Comparison of ENCODE assay signal across 27 cellular contexts in the genomic region with DNA sequence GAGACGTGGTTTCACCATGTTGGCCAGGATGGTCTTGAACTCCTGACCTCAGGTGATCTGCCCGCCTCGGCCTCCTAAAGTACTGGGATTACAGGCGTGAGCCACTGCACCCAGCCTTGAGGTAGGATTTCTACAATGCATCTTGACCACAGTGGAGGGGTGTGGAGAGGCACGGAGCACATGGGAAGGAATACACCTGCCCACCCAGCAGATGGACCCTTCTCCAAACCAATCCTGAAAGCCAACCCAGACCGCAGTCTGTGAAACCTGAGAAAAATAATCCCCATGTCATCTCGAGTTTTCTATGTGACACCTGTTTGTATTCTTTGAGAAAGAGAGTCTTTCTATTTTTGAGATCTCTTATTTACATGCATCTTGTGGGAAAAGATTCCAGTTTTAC. TPM values are rescaled to one million over a fixed set of nuclear protein-coding genes. Genes with fewer than 3 reads are reported as not detected.
DNase-seq lines count a peak whose midpoint lies in the region; ATAC-seq and TF ChIP-seq lines count a peak whose summit lies in the region.
"Had no signal": no experiment of that assay in that cellular context is flagged by ENCODE, and none has a peak within 500 bp of the region (broad histone marks: within the 10 kb centered on the region; RNA-seq: fewer than 3 reads in every experiment).

No MANE protein-coding gene starts in this region.

- no peaks in the 10 kb centered on the region for H4K20me1 ChIP-seq in H9 (ENCODE audit: control insufficient read depth, insufficient read depth, insufficient read length)
- H4K20me1 ChIP-seq in neural progenitor cell (ENCODE audit: low read depth), result peaks cover 73% of the 10 kb centered on the region

- H2BK20ac ChIP-seq in H9 (ENCODE audit: low read depth, low read length, poor library complexity, severe bottlenecking), result no peak overlapping the region

- H2BK12ac ChIP-seq in H9 (ENCODE audit: insufficient read length, low read depth, low read length), result no peak overlapping the region

- H3K4me1 ChIP-seq in H9 (ENCODE audit: insufficient read depth, low read length), result peaks cover 22% of the 10 kb centered on the region
- peaks cover 56% of the 10 kb centered on the region for H3K4me1 ChIP-seq in neural progenitor cell

- no peak overlapping the region for H3K4ac ChIP-seq in H9 (ENCODE audit: low read depth, low read length)

- H4K5ac ChIP-seq in H9 (ENCODE audit: insufficient read length, low read depth, low read length), result no peak overlapping the region

- H2AFZ ChIP-seq in H9 (ENCODE audit: low read length) (no peak overlapping the region), neural progenitor cell (replicated peaks) (no peak overlapping the region)

- no peaks in the 10 kb centered on the region for H3K27me3 Mint-ChIP-seq in H9 (ENCODE audit: low read depth)
- peaks cover 16% of the 10 kb centered on the region for H3K27me3 Mint-ChIP-seq in neural progenitor cell (ENCODE audit: insufficient read depth, low read depth)

- H4K8ac ChIP-seq in H9 (replicated peaks; ENCODE audit: insufficient read length, low read depth, low read length), result no peak overlapping the region

- H3K36me3 Mint-ChIP-seq in H9 (ENCODE audit: insufficient read depth in 1 of 3, low read depth in 3 of 3) (peaks cover 0 to 18% (median 0%) of the 10 kb centered on the region in 3 experiments; a peak in 2 of 7 replicates), neural progenitor cell (peaks cover 6% of the 10 kb centered on the region)
- H3K36me3 Mint-ChIP-seq: CD8-positive, alpha-beta T cell had no signal

- H3K27me3 ChIP-seq in H9 (ENCODE audit: insufficient read depth, low read length) (no peaks in the 10 kb centered on the region), neural progenitor cell (no peaks in the 10 kb centered on the region)

- H2BK15ac ChIP-seq in H9 (ENCODE audit: low read depth, low read length), result no peak overlapping the region

- ATAC-seq in HG03460 (IDR thresholded peaks at IDR 0.05; ENCODE audit: unreplicated experiment), result no peak
- ATAC-seq: CD8-positive, alpha-beta T cell; HCT116; HepG2; Panc1 had no signal

- peak overlapping the region; percentile 16 to 92 (median 42); a peak in 5 of 7 replicates for H3K27ac Mint-ChIP-seq in H9
- no peak overlapping the region for H3K27ac Mint-ChIP-seq in neural progenitor cell
- H3K27ac Mint-ChIP-seq: B cell; CD8-positive, alpha-beta T cell; T-helper 1 cell treated with Interleukin-12 subunit alpha and Interleukin-12 subunit beta and Interleukin-4 antibody, amounts not matched to agents 30 μg/mL and 1 μg/mL, for 36 hours had no signal

- H3K9ac ChIP-seq in H9 (ENCODE audit: extremely low read depth, insufficient read length, low read length) (no peak overlapping the region), neural progenitor cell (no peak overlapping the region)

- no peak overlapping the region for H3K23ac ChIP-seq in H9 (ENCODE audit: insufficient read length, low read depth, low read length)

- no peak overlapping the region for H3K14ac ChIP-seq in H9 (ENCODE audit: insufficient read depth, low read length)

- H3K79me1 ChIP-seq in H9 (ENCODE audit: insufficient read depth, low read depth, low read length, poor library complexity, severe bottlenecking), result peaks cover 2% of the 10 kb centered on the region

- H2AK5ac ChIP-seq in H9 (ENCODE audit: insufficient read length, low read length), result no peak overlapping the region

- no peak for DNase-seq in H9
- peak; percentile 16 for DNase-seq in NCI-H146 treated with DMSO at 0.1 percent for 48 hours (lab: John Stamatoyannopoulos, UW; ENCODE audit: unreplicated experiment)
- peak; percentile 59 for DNase-seq in NCI-H69 (lab: John Stamatoyannopoulos, UW)
- DNase-seq in neural progenitor cell (ENCODE audit: low spot score), result no peak
- DNase-seq in middle frontal gyrus (ENCODE audit: extremely low spot score, low spot score), result no peak
- no peak for DNase-seq in activated effector memory CD4-positive, alpha-beta T cell treated with Interleukin-2 at 50 U/mL for 16 hours
- DNase-seq: CD8-positive, alpha-beta T cell; DMS79 treated with DMSO at 0.1 percent for 48 hours; GOT3; Karpas-422; NCI-H1092; NCI-H1436; NCI-H345; NCI-H510A treated with DMSO at 0.1 percent for 48 hours; SHP77; SW 1271; T-helper 9 cell had no signal

- H3K27ac ChIP-seq in H9 (ENCODE audit: insufficient read length, low read depth, low read length) (no peak overlapping the region), neural progenitor cell (peak overlapping the region; percentile 9)
- H3K27ac ChIP-seq: C4-2B, HL-60, RWPE1, SK-N-MC had no signal

- no peaks in the 10 kb centered on the region for H3K36me3 ChIP-seq in neural progenitor cell

- no CpG with 5 or more reads among the region's 7 CpGs for WGBS in H9 (ENCODE audit: extremely low coverage, insufficient read length, low lambda C conversion rate)

- no peaks in the 10 kb centered on the region for H3K9me3 Mint-ChIP-seq in H9
- no peaks in the 10 kb centered on the region for H3K9me3 Mint-ChIP-seq in neural progenitor cell
- H3K9me3 Mint-ChIP-seq: CD8-positive, alpha-beta T cell; T-helper 1 cell treated with Interleukin-12 subunit alpha and Interleukin-12 subunit beta and Interleukin-4 antibody, amounts not matched to agents 30 μg/mL and 1 μg/mL, for 36 hours had no signal

- H3K4me3 Mint-ChIP-seq in H9 (no peak overlapping the region), neural progenitor cell (no peak overlapping the region)
- H3K4me3 Mint-ChIP-seq: B cell; CD8-positive, alpha-beta T cell; T-helper 1 cell treated with Interleukin-12 subunit alpha and Interleukin-12 subunit beta and Interleukin-4 antibody, amounts not matched to agents 30 μg/mL and 1 μg/mL, for 36 hours had no signal

- peaks cover 34% of the 10 kb centered on the region for H3F3A ChIP-seq in neural progenitor cell (ENCODE audit: low read depth)

- no peak overlapping the region for H2BK5ac ChIP-seq in H9 (ENCODE audit: insufficient read length, low read length)

- H2BK120ac ChIP-seq in H9 (ENCODE audit: low read depth, low read length, poor library complexity, severe bottlenecking), result no peak overlapping the region

- H3K4me2 ChIP-seq in H9 (ENCODE audit: insufficient read depth, insufficient read length, low read length), result no peak overlapping the region
- H3K4me2 ChIP-seq in neural progenitor cell, result peak overlapping the region; percentile 85

- H4K91ac ChIP-seq in H9 (ENCODE audit: insufficient read length, low read depth, low read length), result no peak overlapping the region

- no peak overlapping the region for H3K18ac ChIP-seq in H9 (ENCODE audit: insufficient read length, low read depth, low read length)

- TF ChIP-seq CTCF in H9 (conservative IDR thresholded peaks at IDR 0.05) (no peak), neural progenitor cell (IDR thresholded peaks at IDR 0.05) (no peak)

- no peak overlapping the region for H3K56ac ChIP-seq in H9 (ENCODE audit: insufficient read length, low read depth, low read length)

- H3K4me3 ChIP-seq in neural progenitor cell, result no peak overlapping the region
- H3K4me3 ChIP-seq: SK-N-MC had no signal

- H3K79me2 ChIP-seq in H9 (ENCODE audit: insufficient read depth, low read length), result peaks cover 14% of the 10 kb centered on the region; the same call in 1 of the 2 replicates
- H3K79me2 ChIP-seq in neural progenitor cell (ENCODE audit: low read depth), result peaks cover 95% of the 10 kb centered on the region

- H3K4me1 Mint-ChIP-seq in H9, result peaks cover 77 to 79% of the 10 kb centered on the region in 2 experiments
- peaks cover 41% of the 10 kb centered on the region for H3K4me1 Mint-ChIP-seq in neural progenitor cell
- H3K4me1 Mint-ChIP-seq: B cell had no signal

- peaks cover 3% of the 10 kb centered on the region for H3K23me2 ChIP-seq in H9 (ENCODE audit: insufficient read length, low read depth, low read length, poor library complexity, severe bottlenecking)

- no peak overlapping the region for H3T11ph ChIP-seq in H9 (ENCODE audit: low read length)

- H3K9me3 ChIP-seq in H9 (ENCODE audit: control insufficient read depth, low read depth, low read length) (no peaks in the 10 kb centered on the region), neural progenitor cell (ENCODE audit: low read depth) (no peaks in the 10 kb centered on the region)

RNA-seq across cellular contexts. Expression of a gene that starts 32.5 kb away (rescaled TPM):
- 97.1 and 99.2 TPM in 2 replicates for total RNA-seq in H9 (2021)
- total RNA-seq in neural progenitor cell (ENCODE audit: low replicate concordance), result 219 and 274 TPM in 2 replicates

Comparison
In these comparisons a context has a peak if more than half of its experiments do, and no peak if none do; other contexts are left out.
1. DNase-seq: peak in NCI-H146 treated with DMSO at 0.1 percent for 48 hours (single experiment) and NCI-H69 (single experiment); none in H9 (single experiment), neural progenitor cell (single experiment), middle frontal gyrus (single experiment) and activated effector memory CD4-positive, alpha-beta T cell treated with Interleukin-2 at 50 U/mL for 16 hours (single experiment).